ENCODE assay signal across 2 cellular contexts in genomic region chr3:195251336-195252065, GRCh38.
TF ChIP-seq lines count a peak whose summit lies in the region.

No MANE protein-coding gene starts in this region.

TF ChIP-seq in H1, 55 proteins besides CTCF, POLR2A, EP300 and RAD21:
- no peak for TF ChIP-seq ATF3 (IDR thresholded peaks at IDR 0.05; ENCODE audit: insufficient read depth, low read depth, low read length)
- no peak for TF ChIP-seq POU5F1 (IDR thresholded peaks at IDR 0.05; ENCODE audit: low read depth, low read length)
- TF ChIP-seq MAX (IDR thresholded peaks at IDR 0.05): no peak
- no peak for TF ChIP-seq SP2 (IDR thresholded peaks at IDR 0.05; ENCODE audit: low read length)
- TF ChIP-seq TAF7 (optimal IDR thresholded peaks at IDR 0.05; ENCODE audit: borderline replicate concordance, low read depth, low read length): no peak
- TF ChIP-seq NRF1 (IDR thresholded peaks at IDR 0.05; ENCODE audit: low read depth, low read length): no peak
- TF ChIP-seq KDM5A (IDR thresholded peaks at IDR 0.05; ENCODE audit: low read length): no peak
- TF ChIP-seq CHD7 (IDR thresholded peaks at IDR 0.05; ENCODE audit: insufficient replicate concordance, low read length): no peak
- TF ChIP-seq GTF2F1 (IDR thresholded peaks at IDR 0.05; ENCODE audit: borderline replicate concordance, low read depth, low read length): no peak
- no peak for TF ChIP-seq SIN3A (conservative IDR thresholded peaks at IDR 0.05 in 1 of 2, IDR thresholded peaks at IDR 0.05 in 1 of 2; ENCODE audit: low read depth in 1 of 2, low read length in 2 of 2)
- no peak for TF ChIP-seq E2F6 (IDR thresholded peaks at IDR 0.05)
- TF ChIP-seq JUN (IDR thresholded peaks at IDR 0.05; ENCODE audit: low read depth, low read length): no peak
- TF ChIP-seq TCF12 (IDR thresholded peaks at IDR 0.05; ENCODE audit: low read depth, low read length): no peak

TF ChIP-seq in SK-N-SH treated with all-trans-retinoic acid at 6 μM for 48 hours, 23 proteins besides CTCF, POLR2A, EP300 and RAD21:
- no peak for TF ChIP-seq TOX (CRISPR knock-in tag; IDR thresholded peaks at IDR 0.05; ENCODE audit: borderline replicate concordance)
